Comparison of ENCODE assay signal across 8 cellular contexts in genomic region chr2:138500592-138501426, GRCh38. TPM values are rescaled to one million over a fixed set of nuclear protein-coding genes. Genes with fewer than 3 reads are reported as not detected.
DNase-seq lines count a peak whose midpoint lies in the region; ATAC-seq, FAIRE-seq and TF ChIP-seq lines count a peak whose summit lies in the region.

No MANE protein-coding gene starts in this region.

- peak overlapping the region; percentile 99 for H2AFZ ChIP-seq in ACC112 (ENCODE audit: low read length, unreplicated experiment)

- H3K27me3 ChIP-seq in ACC112 (ENCODE audit: insufficient read depth, low read length) (no peaks in the 10 kb centered on the region), ascending aorta (no peaks in the 10 kb centered on the region), kidney epithelial cell (ENCODE audit: control insufficient read depth, insufficient read depth, low read length) (no peaks in the 10 kb centered on the region)

- H3K4me1 ChIP-seq in ACC112 (ENCODE audit: control insufficient read depth, insufficient read depth, low read length, unreplicated experiment) (peaks cover 14% of the 10 kb centered on the region), ascending aorta (peaks cover 0 to 15% of the 10 kb centered on the region in 2 donors)

- H3K9me3 ChIP-seq in ascending aorta = no peaks in the 10 kb centered on the region

- FAIRE-seq in GM19239 (lab: Jason Lieb, UNC) = peak; percentile 72

- peak overlapping the region; percentile 58 for H3K27ac ChIP-seq in ACC112 (ENCODE audit: low read depth, low read length)
- H3K27ac ChIP-seq in ascending aorta = peak overlapping the region; percentile 94 to 96
- H3K27ac ChIP-seq in temporal lobe (ENCODE audit: low read depth, low read length) = peak overlapping the region; percentile 77

- H3K4me3 ChIP-seq in ACC112 (ENCODE audit: low read depth, low read length) (peak overlapping the region; percentile 98), ascending aorta (peak overlapping the region; percentile 68 to 90), kidney epithelial cell (ENCODE audit: low read depth, low read length) (peak overlapping the region; percentile 78)

- intact Hi-C loops in ascending aorta (cut with DNase I) = loop anchor here (5.0 to 10.0 kb wide), 3 partner anchors 129 to 539 kb away; partner anchors contain the start of gene HNMT

- DNase-seq in GM19239 (ENCODE audit: insufficient read length, low spot score) (no peak), ascending aorta (ENCODE audit: low spot score in 2 of 2) (no peak), kidney epithelial cell (ENCODE audit: low read depth) (no peak), activated gamma-delta T cell treated with Interleukin-2 at 50 U/mL for 16 hours (no peak)

- no peak for TF ChIP-seq CTCF in ascending aorta (IDR thresholded peaks at IDR 0.05)
- TF ChIP-seq CTCF in kidney epithelial cell (IDR thresholded peaks at IDR 0.05; ENCODE audit: insufficient read depth, low read length, poor library complexity, severe bottlenecking) = no peak

- peak; percentile 8 for ATAC-seq in HG03460 (IDR thresholded peaks at IDR 0.05; ENCODE audit: unreplicated experiment)
- ATAC-seq in HG03095 (IDR thresholded peaks at IDR 0.05; ENCODE audit: unreplicated experiment) = no peak

- H3K36me3 ChIP-seq in ACC112 (ENCODE audit: insufficient read depth, low read length) (no peaks in the 10 kb centered on the region), ascending aorta (no peaks in the 10 kb centered on the region), kidney epithelial cell (ENCODE audit: control insufficient read depth, insufficient read depth, low read length) (no peaks in the 10 kb centered on the region)

- peaks cover 28% of the 10 kb centered on the region for H3K79me2 ChIP-seq in ACC112 (ENCODE audit: control insufficient read depth, insufficient read depth, low read length, unreplicated experiment)

RNA-seq across cellular contexts. Expression of gene SPOPL, which starts 0.8 kb away (rescaled TPM):
- total RNA-seq in ascending aorta (9.0 TPM), kidney epithelial cell (13.7 and 19.3 TPM in 2 replicates), temporal lobe (19.7 TPM)
